ENCODE assay signal across 22 cellular contexts in genomic region chr7:13830604-13830915, GRCh38.
DNase-seq lines count a peak whose midpoint lies in the region; ATAC-seq and TF ChIP-seq lines count a peak whose summit lies in the region.
"Had no signal": no experiment of that assay in that cellular context is flagged by ENCODE, and none has a peak within 500 bp of the region (broad histone marks: within the 10 kb centered on the region; RNA-seq: fewer than 3 reads in every experiment).

No MANE protein-coding gene starts in this region.

- H3K27me3 ChIP-seq in heart left ventricle = no peaks in the 10 kb centered on the region
- no peaks in the 10 kb centered on the region for H3K27me3 ChIP-seq in RWPE2 (ENCODE audit: insufficient read depth, poor library complexity, severe bottlenecking)
- no peaks in the 10 kb centered on the region for H3K27me3 ChIP-seq in skeletal muscle satellite cell (ENCODE audit: control insufficient read depth, insufficient read depth, low read length)
- no peaks in the 10 kb centered on the region for H3K27me3 ChIP-seq in H7 (ENCODE audit: control insufficient read depth, insufficient read depth, low read length)
- H3K27me3 ChIP-seq: colonic mucosa, ovary, upper lobe of right lung had no signal

- DNase-seq in left ventricle myocardium superior (no peak), heart left ventricle (no peak), RWPE2 (ENCODE audit: low spot score) (no peak), fibroblast of pulmonary artery (ENCODE audit: low read depth) (peak; percentile 58), H7 (no peak), AML-193 (lab: John Stamatoyannopoulos, UW) (no peak)
- DNase-seq in activated CD8-positive, alpha-beta T cell treated with anti-CD3 and anti-CD28 coated beads for 36 hours = no peak
- DNase-seq: activated CD8-positive, alpha-beta T cell treated with anti-CD3 and anti-CD28 coated beads, Interleukin-2, amount 10 ng/mL, durations not matched to agents 7 days and 5 days; activated naive CD4-positive, alpha-beta T cell treated with anti-CD3 and anti-CD28 coated beads, Interleukin-2, amount 50 U/mL, for 16 hours; activated T-cell treated with anti-CD3 and anti-CD28 coated beads, Interleukin-2, amount 50 U/mL, for 4 hours; colonic mucosa; NCI-H1048; NCI-H774; ovary; upper lobe of right lung had no signal

- H3K9ac ChIP-seq in skeletal muscle satellite cell (ENCODE audit: low read depth, low read length) = peak overlapping the region; percentile 27

- no peak overlapping the region for H3K4me3 Mint-ChIP-seq in activated CD8-positive, alpha-beta T cell treated with anti-CD3 and anti-CD28 coated beads for 36 hours
- H3K4me3 Mint-ChIP-seq: activated CD8-positive, alpha-beta T cell treated with anti-CD3 and anti-CD28 coated beads, Interleukin-2, amount 10 ng/mL, durations not matched to agents 7 days and 5 days; activated T-cell treated with anti-CD3 and anti-CD28 coated beads, Interleukin-2, amount 50 U/mL, for 4 hours; CD14-positive monocyte; GM23338 had no signal

- H3K27ac Mint-ChIP-seq in activated CD8-positive, alpha-beta T cell treated with anti-CD3 and anti-CD28 coated beads for 36 hours = no peak overlapping the region
- H3K27ac Mint-ChIP-seq: activated CD8-positive, alpha-beta T cell treated with anti-CD3 and anti-CD28 coated beads, Interleukin-2, amount 10 ng/mL, durations not matched to agents 7 days and 5 days; CD14-positive monocyte; GM23338 had no signal

- POLR2A ChIA-PET in activated CD8-positive, alpha-beta T cell treated with anti-CD3 and anti-CD28 coated beads for 36 hours (lab: Charles Lee) = no interaction called here

- no peaks in the 10 kb centered on the region for H3K9me3 Mint-ChIP-seq in activated CD8-positive, alpha-beta T cell treated with anti-CD3 and anti-CD28 coated beads for 36 hours
- H3K9me3 Mint-ChIP-seq: activated T-cell treated with anti-CD3 and anti-CD28 coated beads, Interleukin-2, amount 50 U/mL, for 4 hours; GM23338 had no signal

- no peaks in the 10 kb centered on the region for H3K36me3 Mint-ChIP-seq in activated CD8-positive, alpha-beta T cell treated with anti-CD3 and anti-CD28 coated beads for 36 hours (ENCODE audit: low read depth)
- H3K36me3 Mint-ChIP-seq: CD14-positive monocyte had no signal

- H3K4me3 ChIP-seq in heart left ventricle = no peak overlapping the region
- H3K4me3 ChIP-seq in RWPE2 (ENCODE audit: severe bottlenecking) = no peak overlapping the region
- H3K4me3 ChIP-seq in fibroblast of pulmonary artery (replicated peaks; ENCODE audit: low read depth, low read length) = no peak overlapping the region
- no peak overlapping the region for H3K4me3 ChIP-seq in skeletal muscle satellite cell (ENCODE audit: low read length)
- no peak overlapping the region for H3K4me3 ChIP-seq in H7 (ENCODE audit: insufficient read depth, low read depth, low read length)
- H3K4me3 ChIP-seq: A549, colonic mucosa, GM23338, K562, ovary, upper lobe of right lung had no signal

- peaks cover 0 to 19% (median 5%) of the 10 kb centered on the region in 12 donors for H3K4me1 ChIP-seq in heart left ventricle
- H3K4me1 ChIP-seq in RWPE2 (ENCODE audit: insufficient read depth, poor library complexity, severe bottlenecking) = peaks cover 7% of the 10 kb centered on the region
- peaks cover 39% of the 10 kb centered on the region for H3K4me1 ChIP-seq in skeletal muscle satellite cell (ENCODE audit: control insufficient read depth, insufficient read depth, low read length)
- H3K4me1 ChIP-seq: A549, colonic mucosa, upper lobe of right lung had no signal

- H3K4me1 Mint-ChIP-seq in activated CD8-positive, alpha-beta T cell treated with anti-CD3 and anti-CD28 coated beads for 36 hours (ENCODE audit: low read depth) = peaks cover 4% of the 10 kb centered on the region
- H3K4me1 Mint-ChIP-seq: CD14-positive monocyte had no signal

- no peak overlapping the region for H3K4me2 ChIP-seq in skeletal muscle satellite cell (ENCODE audit: low read length)
- H3K4me2 ChIP-seq: A549, GM23338 had no signal

- WGBS in heart left ventricle, 4 donors = 23 to 57% (median 34%) methylated on average over 2 of the region's 2 CpGs

- intact Hi-C loops in left ventricle myocardium superior (cut with micrococcal nuclease) = no loop called here
- intact Hi-C loops in heart left ventricle (cut with DNase I) = no loop called here
- intact Hi-C loops in activated CD8-positive, alpha-beta T cell treated with anti-CD3 and anti-CD28 coated beads for 36 hours (cut with micrococcal nuclease) = no loop called here

- CTCF ChIA-PET in activated CD8-positive, alpha-beta T cell treated with anti-CD3 and anti-CD28 coated beads for 36 hours (lab: Charles Lee) = no interaction called here

- H3K36me3 ChIP-seq in heart left ventricle (no peaks in the 10 kb centered on the region), RWPE2 (ENCODE audit: low read depth) (no peaks in the 10 kb centered on the region), skeletal muscle satellite cell (ENCODE audit: insufficient read depth, low read length) (no peaks in the 10 kb centered on the region), H7 (replicated peaks; ENCODE audit: control insufficient read depth, insufficient read depth, low read length) (no peaks in the 10 kb centered on the region)
- H3K36me3 ChIP-seq: colonic mucosa, ovary, upper lobe of right lung had no signal

- ATAC-seq in left ventricle myocardium superior = peak; percentile 39
- no peak for ATAC-seq in heart left ventricle
- peak; percentile 40; the same call in 1 of the 3 replicates for ATAC-seq in RWPE2 (ENCODE audit: low read depth)
- no peak for ATAC-seq in activated CD8-positive, alpha-beta T cell treated with anti-CD3 and anti-CD28 coated beads for 36 hours
- ATAC-seq: A549; activated CD8-positive, alpha-beta T cell treated with anti-CD3 and anti-CD28 coated beads, Interleukin-2, amount 10 ng/mL, durations not matched to agents 7 days and 5 days; activated T-cell treated with anti-CD3 and anti-CD28 coated beads, Interleukin-2, amount 50 U/mL, for 4 hours; GM23338; K562; sciatic nerve had no signal

- peak overlapping the region in 5 of 12 donors; percentile 29 to 53 (median 41) for H3K27ac ChIP-seq in heart left ventricle
- H3K27ac ChIP-seq in RWPE2 (ENCODE audit: poor library complexity, severe bottlenecking) = no peak overlapping the region
- H3K27ac ChIP-seq: A549, colonic mucosa, HL-60, ovary, upper lobe of right lung had no signal

- no peak for TF ChIP-seq POLR2A in heart left ventricle (IDR thresholded peaks at IDR 0.05)

- TF ChIP-seq CTCF in heart left ventricle (IDR thresholded peaks at IDR 0.05) (no peak), RWPE2 (IDR thresholded peaks at IDR 0.05; ENCODE audit: poor library complexity, severe bottlenecking) (no peak), fibroblast of pulmonary artery (IDR thresholded peaks at IDR 0.05; ENCODE audit: low read length, missing control alignments) (no peak)
- no peak for TF ChIP-seq CTCF in activated CD8-positive, alpha-beta T cell treated with anti-CD3 and anti-CD28 coated beads for 36 hours (IDR thresholded peaks at IDR 0.05)

- no peaks in the 10 kb centered on the region for H3K27me3 Mint-ChIP-seq in activated CD8-positive, alpha-beta T cell treated with anti-CD3 and anti-CD28 coated beads for 36 hours

- H3K9me3 ChIP-seq in heart left ventricle (no peaks in the 10 kb centered on the region), RWPE2 (ENCODE audit: severe bottlenecking) (no peaks in the 10 kb centered on the region), skeletal muscle satellite cell (replicated peaks; ENCODE audit: low read length) (no peaks in the 10 kb centered on the region)
- H3K9me3 ChIP-seq: A549, colonic mucosa, ovary, upper lobe of right lung had no signal

Comparison
In these comparisons a context has a peak if more than half of its experiments do, and no peak if none do; other contexts are left out.
1. ATAC-seq: peak in left ventricle myocardium superior (single experiment) and RWPE2 (single experiment); none in heart left ventricle (0 of 4) and activated CD8-positive, alpha-beta T cell treated with anti-CD3 and anti-CD28 coated beads for 36 hours (single experiment).